1 cellular context compared by ENCODE assay signal in the genomic region with DNA sequence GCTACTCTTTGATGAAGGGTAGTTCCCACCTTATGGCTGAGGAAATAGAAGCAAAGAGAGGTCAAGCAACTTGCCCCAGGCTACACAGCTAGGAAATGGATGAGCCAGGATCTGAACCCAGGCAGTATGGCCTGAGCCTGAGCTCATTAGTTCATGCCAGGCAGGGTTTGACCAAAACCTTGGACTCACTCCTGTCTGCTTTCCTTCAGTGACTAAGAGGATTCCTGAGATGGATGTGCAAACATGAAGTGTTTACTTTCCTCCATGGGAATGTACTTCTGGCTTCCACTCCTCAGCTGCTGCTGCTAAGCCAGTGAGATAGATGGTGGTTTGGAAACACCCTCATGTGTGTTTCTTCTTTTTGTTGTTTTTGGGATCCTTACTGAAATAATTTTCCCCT.
A peak's percentile ranks its signal among the peaks of the same experiment; 100 is the strongest.
TF ChIP-seq lines count a peak whose summit lies in the region.

No MANE protein-coding gene starts in this region.

TF ChIP-seq in IMR-90, 13 proteins besides CTCF, POLR2A, EP300 and RAD21:
- TF ChIP-seq BHLHE40 (IDR thresholded peaks at IDR 0.05; ENCODE audit: low read depth, low read length) (peak; percentile 66), NFE2L2 (IDR thresholded peaks at IDR 0.05; ENCODE audit: low read depth, low read length) (peak; percentile 64; the same call in 1 of the 2 replicates), USF2 (IDR thresholded peaks at IDR 0.05; ENCODE audit: low read depth, low read length) (peak; percentile 65; the same call in 1 of the 2 replicates), RCOR1 (IDR thresholded peaks at IDR 0.05; ENCODE audit: insufficient replicate concordance, low read length) (peak; percentile 98), RFX5 (IDR thresholded peaks at IDR 0.05; ENCODE audit: low read depth, low read length) (no peak), MXI1 (IDR thresholded peaks at IDR 0.05; ENCODE audit: borderline replicate concordance, low read depth, low read length) (no peak), CEBPB (IDR thresholded peaks at IDR 0.05; ENCODE audit: low read depth, low read length) (peak; percentile 68), MAZ (IDR thresholded peaks at IDR 0.05; ENCODE audit: borderline replicate concordance, low read depth, low read length) (no peak), MAFK (IDR thresholded peaks at IDR 0.05; ENCODE audit: low read depth, low read length) (no peak), FOS (IDR thresholded peaks at IDR 0.05; ENCODE audit: low read depth, low read length) (peak; percentile 87), SMC3 (IDR thresholded peaks at IDR 0.05; ENCODE audit: low read depth, low read length) (no peak), CHD1 (IDR thresholded peaks at IDR 0.05; ENCODE audit: low read depth, low read length) (no peak)
- TF ChIP-seq, protein P1, sequence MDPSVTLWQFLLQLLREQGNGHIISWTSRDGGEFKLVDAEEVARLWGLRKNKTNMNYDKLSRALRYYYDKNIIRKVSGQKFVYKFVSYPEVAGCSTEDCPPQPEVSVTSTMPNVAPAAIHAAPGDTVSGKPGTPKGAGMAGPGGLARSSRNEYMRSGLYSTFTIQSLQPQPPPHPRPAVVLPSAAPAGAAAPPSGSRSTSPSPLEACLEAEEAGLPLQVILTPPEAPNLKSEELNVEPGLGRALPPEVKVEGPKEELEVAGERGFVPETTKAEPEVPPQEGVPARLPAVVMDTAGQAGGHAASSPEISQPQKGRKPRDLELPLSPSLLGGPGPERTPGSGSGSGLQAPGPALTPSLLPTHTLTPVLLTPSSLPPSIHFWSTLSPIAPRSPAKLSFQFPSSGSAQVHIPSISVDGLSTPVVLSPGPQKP (IDR thresholded peaks at IDR 0.05; ENCODE audit: borderline replicate concordance, low read depth, low read length), result no peak
TF ChIP-seq in IMR-90: peak in this region for 6.
